ENCODE assay signal across 1 cellular context in the genomic region with DNA sequence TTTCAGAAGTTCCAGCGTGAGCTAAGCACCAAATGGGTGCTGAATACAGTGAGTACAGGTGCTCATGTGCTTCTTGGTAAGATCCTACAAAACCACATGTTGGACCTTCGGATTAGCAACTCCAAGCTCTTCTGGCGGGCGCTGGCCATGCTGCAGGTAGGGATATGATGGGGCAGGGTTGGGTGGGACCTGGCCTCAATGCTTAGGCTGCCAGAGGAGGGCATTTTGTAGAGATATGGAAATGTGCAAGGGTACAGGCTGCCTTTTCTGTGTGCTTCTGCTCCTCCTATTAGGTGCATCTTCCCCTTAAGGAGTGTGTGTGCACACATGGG.
TF ChIP-seq lines count a peak whose summit lies in the region.

No MANE protein-coding gene starts in this region.

TF ChIP-seq in GM23338, 12 proteins besides CTCF, POLR2A, EP300 and RAD21 (continued from another document):
- TF ChIP-seq EZH2 (IDR thresholded peaks at IDR 0.05; ENCODE audit: low read depth, unreplicated experiment): no peak
- TF ChIP-seq ZNF114 (CRISPR knock-in tag; IDR thresholded peaks at IDR 0.05): no peak
- no peak for TF ChIP-seq POLR2AphosphoS5 (IDR thresholded peaks at IDR 0.05; ENCODE audit: low read depth)
- TF ChIP-seq ZNF331 (CRISPR knock-in tag; IDR thresholded peaks at IDR 0.05; ENCODE audit: low read depth): no peak
- TF ChIP-seq, protein P1, sequence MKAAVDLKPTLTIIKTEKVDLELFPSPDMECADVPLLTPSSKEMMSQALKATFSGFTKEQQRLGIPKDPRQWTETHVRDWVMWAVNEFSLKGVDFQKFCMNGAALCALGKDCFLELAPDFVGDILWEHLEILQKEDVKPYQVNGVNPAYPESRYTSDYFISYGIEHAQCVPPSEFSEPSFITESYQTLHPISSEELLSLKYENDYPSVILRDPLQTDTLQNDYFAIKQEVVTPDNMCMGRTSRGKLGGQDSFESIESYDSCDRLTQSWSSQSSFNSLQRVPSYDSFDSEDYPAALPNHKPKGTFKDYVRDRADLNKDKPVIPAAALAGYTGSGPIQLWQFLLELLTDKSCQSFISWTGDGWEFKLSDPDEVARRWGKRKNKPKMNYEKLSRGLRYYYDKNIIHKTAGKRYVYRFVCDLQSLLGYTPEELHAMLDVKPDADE (IDR thresholded peaks at IDR 0.05): no peak
- TF ChIP-seq ZNF462 (CRISPR knock-in tag; IDR thresholded peaks at IDR 0.05): no peak
- TF ChIP-seq STAT1 (IDR thresholded peaks at IDR 0.05; ENCODE audit: unreplicated experiment): no peak
- no peak for TF ChIP-seq JUNB (IDR thresholded peaks at IDR 0.05; ENCODE audit: unreplicated experiment)
- no peak for TF ChIP-seq NANOG (IDR thresholded peaks at IDR 0.05; ENCODE audit: borderline replicate concordance)
